In genomic region chr4:130591091-130591490, GRCh38 we compare ENCODE assay signal across 19 cellular contexts.
DNase-seq lines count a peak whose midpoint lies in the region; ATAC-seq and TF ChIP-seq lines count a peak whose summit lies in the region.
"Had no signal": no experiment of that assay in that cellular context is flagged by ENCODE, and none has a peak within 500 bp of the region (broad histone marks: within the 10 kb centered on the region; RNA-seq: fewer than 3 reads in every experiment).

No MANE protein-coding gene starts in this region.

- no peak overlapping the region for H3K4ac ChIP-seq in trophoblast cell (ENCODE audit: low read depth, low read length)

- TF ChIP-seq CTCF in body of pancreas (IDR thresholded peaks at IDR 0.05) (no peak), foreskin keratinocyte (conservative IDR thresholded peaks at IDR 0.05) (no peak)

- no peaks in the 10 kb centered on the region for H3K79me1 ChIP-seq in trophoblast cell (ENCODE audit: low read length)

- intact Hi-C loops in body of pancreas (cut with DNase I): no loop called here

- H3K23ac ChIP-seq in trophoblast cell (ENCODE audit: low read length): no peak overlapping the region

- H3K4me2 ChIP-seq in trophoblast cell (ENCODE audit: low read length) (no peak overlapping the region), Karpas-422 (ENCODE audit: low read depth, low read length, poor library complexity, severe bottlenecking) (no peak overlapping the region)

- DNase-seq in HPDE6-E6E7 (ENCODE audit: extremely low spot score) (peak; percentile 2), body of pancreas (no peak), foreskin keratinocyte (peak; percentile 22 to 53), trophoblast cell (peak; percentile 51 to 90), Karpas-422 (no peak)
- no peak for DNase-seq in effector CD4-positive, alpha-beta T cell
- DNase-seq: C1 segment of cervical spinal cord; Calu3; CD4-positive, alpha-beta memory T cell; COR-L47; DMS79; EL; GDM1; GM23248; H7; HCEC 1CT had no signal

- H3K27me3 ChIP-seq in body of pancreas: no peaks in the 10 kb centered on the region
- H3K27me3 ChIP-seq in foreskin keratinocyte: no peaks in the 10 kb centered on the region
- no peaks in the 10 kb centered on the region for H3K27me3 ChIP-seq in trophoblast cell (ENCODE audit: insufficient read depth, low read length)
- H3K27me3 ChIP-seq in Karpas-422 (ENCODE audit: low read length): no peaks in the 10 kb centered on the region

- no peak overlapping the region for H4K12ac ChIP-seq in trophoblast cell (ENCODE audit: low read depth, low read length)

- H3K14ac ChIP-seq in trophoblast cell (ENCODE audit: low read length): no peak overlapping the region

- H3K4me1 ChIP-seq in body of pancreas: no peaks in the 10 kb centered on the region
- H3K4me1 ChIP-seq in foreskin keratinocyte: no peaks in the 10 kb centered on the region
- H3K4me1 ChIP-seq in trophoblast cell (ENCODE audit: control insufficient read depth in 1 of 2, insufficient read depth in 2 of 2, low read length in 2 of 2): peaks cover 0 to 4% of the 10 kb centered on the region in 2 experiments
- no peaks in the 10 kb centered on the region for H3K4me1 ChIP-seq in Karpas-422 (ENCODE audit: low read length)

- H2BK5ac ChIP-seq in trophoblast cell (ENCODE audit: low read depth, low read length, poor library complexity): no peak overlapping the region

- TF ChIP-seq POLR2A in body of pancreas (IDR thresholded peaks at IDR 0.05): no peak

- ATAC-seq in body of pancreas (peak; percentile 60), foreskin keratinocyte (no peak), HG03139 (IDR thresholded peaks at IDR 0.05; ENCODE audit: unreplicated experiment) (no peak), HG03354 (IDR thresholded peaks at IDR 0.05; ENCODE audit: poor library complexity, severe bottlenecking, unreplicated experiment) (no peak)
- ATAC-seq: GM12878 had no signal

- no peak overlapping the region for H3K4me3 ChIP-seq in body of pancreas
- H3K4me3 ChIP-seq in trophoblast cell (ENCODE audit: low read depth, low read length): no peak overlapping the region
- no peak overlapping the region for H3K4me3 ChIP-seq in Karpas-422 (ENCODE audit: low read length)
- H3K4me3 ChIP-seq: GM12878, GM23248 had no signal

- no peak overlapping the region for H3K18ac ChIP-seq in trophoblast cell (ENCODE audit: low read length)

- H4K91ac ChIP-seq in trophoblast cell (ENCODE audit: low read depth, low read length): peak overlapping the region; percentile 14

- no peaks in the 10 kb centered on the region for H4K20me1 ChIP-seq in Karpas-422 (ENCODE audit: insufficient read depth, low read depth, low read length)

- H3K27ac ChIP-seq in body of pancreas: peak overlapping the region in 1 of 4 donors; percentile 32
- no peak overlapping the region for H3K27ac ChIP-seq in foreskin keratinocyte
- H3K27ac ChIP-seq in trophoblast cell (ENCODE audit: low read depth, low read length): peak overlapping the region; percentile 74
- H3K27ac ChIP-seq in Karpas-422 (ENCODE audit: low read length): no peak overlapping the region
- H3K27ac ChIP-seq: GM23248 had no signal

- no peak overlapping the region for H2AK5ac ChIP-seq in trophoblast cell (ENCODE audit: low read length)

- H2AFZ ChIP-seq in trophoblast cell (ENCODE audit: insufficient read depth, low read length, poor library complexity) (no peak overlapping the region), Karpas-422 (ENCODE audit: low read length) (no peak overlapping the region)
- H2AFZ ChIP-seq: GM23248 had no signal

- H3K9ac ChIP-seq in trophoblast cell (ENCODE audit: low read length): no peak overlapping the region
- no peak overlapping the region for H3K9ac ChIP-seq in Karpas-422 (ENCODE audit: low read length)
- H3K9ac ChIP-seq: GM23248 had no signal

- H4K8ac ChIP-seq in trophoblast cell (ENCODE audit: low read depth, low read length): no peak overlapping the region

- H3K9me2 ChIP-seq in Karpas-422 (replicated peaks; ENCODE audit: insufficient read depth, low read length): no peaks in the 10 kb centered on the region

- peak overlapping the region; percentile 33 for H2BK120ac ChIP-seq in trophoblast cell (ENCODE audit: insufficient read depth, low read length, poor library complexity)

- H3K9me3 ChIP-seq in body of pancreas (no peaks in the 10 kb centered on the region), trophoblast cell (ENCODE audit: insufficient read depth, low read depth, low read length) (no peaks in the 10 kb centered on the region), Karpas-422 (ENCODE audit: low read length) (peaks cover 38% of the 10 kb centered on the region)

- H3K36me3 ChIP-seq in body of pancreas (replicated peaks in 1 of 2; ENCODE audit: insufficient read depth in 1 of 2, low read depth in 2 of 2): no peaks in the 10 kb centered on the region
- no peaks in the 10 kb centered on the region for H3K36me3 ChIP-seq in trophoblast cell (ENCODE audit: control insufficient read depth in 1 of 2, insufficient read depth in 2 of 2, low read length in 2 of 2)
- H3K36me3 ChIP-seq in Karpas-422 (ENCODE audit: insufficient read depth, low read length): no peaks in the 10 kb centered on the region

- 55 to 56% methylated on average over 2 of the region's 2 CpGs for WGBS in body of pancreas, 2 donors
- WGBS in trophoblast cell (ENCODE audit: extremely low coverage, insufficient coverage, insufficient read length): no CpG with 5 or more reads among the region's 2 CpGs

- peak overlapping the region; percentile 64 for H2BK12ac ChIP-seq in trophoblast cell (ENCODE audit: low read length)

- H3K79me2 ChIP-seq in trophoblast cell (ENCODE audit: control insufficient read depth, insufficient read depth, low read length, poor library complexity) (no peaks in the 10 kb centered on the region), Karpas-422 (ENCODE audit: low read length) (no peaks in the 10 kb centered on the region)

Comparison
In these comparisons a context has a peak if more than half of its experiments do, and no peak if none do; other contexts are left out.
1. DNase-seq: peak in HPDE6-E6E7 (single experiment), foreskin keratinocyte (2 of 2) and trophoblast cell (2 of 2); none in body of pancreas (0 of 4), Karpas-422 (single experiment) and effector CD4-positive, alpha-beta T cell (single experiment).